20 cellular contexts compared by ENCODE assay signal in the genomic region with DNA sequence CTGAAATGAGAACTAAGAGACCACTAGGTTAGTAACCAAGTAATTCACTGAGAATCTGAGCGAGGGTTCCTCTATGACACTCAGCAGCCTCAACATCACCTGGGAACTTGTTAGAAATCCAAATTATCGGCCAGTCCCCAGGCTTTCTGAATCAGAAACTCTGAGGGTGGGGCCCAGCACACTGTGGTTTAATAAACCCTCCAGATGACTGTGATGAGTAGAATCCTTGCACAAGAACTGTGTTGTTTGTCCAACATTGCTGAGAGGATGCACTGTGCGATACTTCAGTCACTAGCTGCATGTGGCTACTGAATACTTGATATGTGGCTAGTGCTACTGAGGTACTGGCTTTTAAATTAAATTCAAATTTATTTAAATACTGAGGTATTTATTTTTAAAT.
DNase-seq lines count a peak whose midpoint lies in the region; ATAC-seq and TF ChIP-seq lines count a peak whose summit lies in the region.
"Had no signal": no experiment of that assay in that cellular context is flagged by ENCODE, and none has a peak within 500 bp of the region (broad histone marks: within the 10 kb centered on the region; RNA-seq: fewer than 3 reads in every experiment).

No MANE protein-coding gene starts in this region.

- DNase-seq in natural killer cell treated with Interleukin-12 subunit alpha and Interleukin-12 subunit beta and Interleukin-15 and Interleukin-18, amount 100 ng/mL, for 72 hours (ENCODE audit: low spot score): no peak
- no peak for DNase-seq in natural killer cell
- DNase-seq in amniotic epithelial cell (ENCODE audit: low read depth): peak; percentile 80
- peak; percentile 68 for DNase-seq in fibroblast of mammary gland (ENCODE audit: low read depth)
- no peak for DNase-seq in GM20000 (ENCODE audit: low spot score)
- DNase-seq in left ventricle myocardium superior: no peak
- DNase-seq in T-helper 1 cell: no peak
- DNase-seq: BE2C, DMS53, GF-D8, H9, HFFc6, Kasumi-1, NCI-H1694, NCI-H2081, NCI-H2171 treated with DMSO at 0.1 percent for 48 hours, NCI-H524 treated with DMSO at 0.1 percent for 48 hours, PC-3, Right ventricle myocardium superior had no signal

- intact Hi-C loops in natural killer cell (cut with micrococcal nuclease) (no loop called here), left ventricle myocardium superior (cut with micrococcal nuclease) (no loop called here)

- no peaks in the 10 kb centered on the region for H3K36me3 Mint-ChIP-seq in natural killer cell treated with Interleukin-12 subunit alpha and Interleukin-12 subunit beta and Interleukin-15 and Interleukin-18, amount 100 ng/mL, for 72 hours
- H3K36me3 Mint-ChIP-seq in natural killer cell: no peaks in the 10 kb centered on the region

- H3K4me3 Mint-ChIP-seq in natural killer cell treated with Interleukin-12 subunit alpha and Interleukin-12 subunit beta and Interleukin-15 and Interleukin-18, amount 100 ng/mL, for 72 hours: no peak overlapping the region
- no peak overlapping the region for H3K4me3 Mint-ChIP-seq in natural killer cell
- H3K4me3 Mint-ChIP-seq: H9, HFFc6 had no signal

- H3K4me1 Mint-ChIP-seq in natural killer cell treated with Interleukin-12 subunit alpha and Interleukin-12 subunit beta and Interleukin-15 and Interleukin-18, amount 100 ng/mL, for 72 hours (ENCODE audit: low read depth in 2 of 2): peaks cover 0 to 7% of the 10 kb centered on the region in 2 donors
- H3K4me1 Mint-ChIP-seq in natural killer cell: no peaks in the 10 kb centered on the region

- no peak overlapping the region for H3K4me3 ChIP-seq in fibroblast of mammary gland (ENCODE audit: control insufficient read depth, low read depth, low read length)

- TF ChIP-seq CTCF in natural killer cell (IDR thresholded peaks at IDR 0.05): no peak
- no peak for TF ChIP-seq CTCF in fibroblast of mammary gland (conservative IDR thresholded peaks at IDR 0.05; ENCODE audit: control insufficient read depth, insufficient read depth, low read depth, low read length)
- no peak for TF ChIP-seq CTCF in GM20000 (IDR thresholded peaks at IDR 0.05; ENCODE audit: extremely low read depth, missing control alignments)

- H3K27ac Mint-ChIP-seq in natural killer cell treated with Interleukin-12 subunit alpha and Interleukin-12 subunit beta and Interleukin-15 and Interleukin-18, amount 100 ng/mL, for 72 hours: peak overlapping the region in 1 of 2 donors; percentile 0
- no peak overlapping the region for H3K27ac Mint-ChIP-seq in natural killer cell
- H3K27ac Mint-ChIP-seq: H9, HFFc6 had no signal

- peaks cover 6 to 15% of the 10 kb centered on the region in 2 donors for H3K27me3 Mint-ChIP-seq in natural killer cell treated with Interleukin-12 subunit alpha and Interleukin-12 subunit beta and Interleukin-15 and Interleukin-18, amount 100 ng/mL, for 72 hours
- H3K27me3 Mint-ChIP-seq in natural killer cell (ENCODE audit: low read depth in 2 of 2): peaks cover 3 to 23% of the 10 kb centered on the region in 2 donors

- H3K9me3 Mint-ChIP-seq in natural killer cell treated with Interleukin-12 subunit alpha and Interleukin-12 subunit beta and Interleukin-15 and Interleukin-18, amount 100 ng/mL, for 72 hours: no peaks in the 10 kb centered on the region
- no peaks in the 10 kb centered on the region for H3K9me3 Mint-ChIP-seq in natural killer cell
- H3K9me3 Mint-ChIP-seq: HFFc6 had no signal

- ATAC-seq in natural killer cell treated with Interleukin-12 subunit alpha and Interleukin-12 subunit beta and Interleukin-15 and Interleukin-18, amount 100 ng/mL, for 72 hours: peak; percentile 51 to 61
- ATAC-seq in natural killer cell: no peak
- no peak for ATAC-seq in left ventricle myocardium superior
- ATAC-seq in GM19452 (IDR thresholded peaks at IDR 0.05; ENCODE audit: unreplicated experiment): no peak
- ATAC-seq: PC-3 had no signal

Comparison
In these comparisons a context has a peak if more than half of its experiments do, and no peak if none do; other contexts are left out.
1. ATAC-seq: peak in natural killer cell treated with Interleukin-12 subunit alpha and Interleukin-12 subunit beta and Interleukin-15 and Interleukin-18, amount 100 ng/mL, for 72 hours (2 of 2); none in natural killer cell (0 of 3), left ventricle myocardium superior (single experiment) and GM19452 (single experiment).
2. DNase-seq: peak in amniotic epithelial cell (single experiment) and fibroblast of mammary gland (single experiment); none in natural killer cell treated with Interleukin-12 subunit alpha and Interleukin-12 subunit beta and Interleukin-15 and Interleukin-18, amount 100 ng/mL, for 72 hours (single experiment), natural killer cell (single experiment), GM20000 (single experiment), left ventricle myocardium superior (single experiment) and T-helper 1 cell (0 of 5).